Comparison of ENCODE assay signal across 26 cellular contexts in the genomic region with DNA sequence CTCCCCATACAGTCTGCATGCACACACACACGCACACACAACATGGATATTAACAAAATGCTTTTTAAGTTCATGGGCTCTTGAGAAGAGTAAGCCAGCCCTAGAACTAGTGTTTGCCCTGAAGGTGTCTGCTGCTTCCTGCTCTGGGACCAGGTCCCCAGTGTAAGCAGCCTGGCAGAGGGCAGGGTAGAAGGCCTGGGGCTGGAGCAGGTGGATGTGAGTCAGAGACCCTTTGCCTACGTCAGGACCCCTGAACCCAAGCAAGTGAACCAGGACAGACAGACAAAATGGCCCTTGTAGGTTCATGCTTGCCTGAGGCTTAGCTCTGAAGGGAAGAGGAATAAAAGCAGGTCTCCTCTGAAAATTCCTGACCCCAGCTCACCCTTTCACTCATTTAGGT.
"Had no signal": no experiment of that assay in that cellular context is flagged by ENCODE, and none has a peak within 500 bp of the region (broad histone marks: within the 10 kb centered on the region; RNA-seq: fewer than 3 reads in every experiment).

No MANE protein-coding gene starts in this region.

- H3K27me3 Mint-ChIP-seq: memory B cell, progenitor cell of endocrine pancreas had no signal

- H3K4me3 Mint-ChIP-seq: immature natural killer cell; memory B cell; nephron; stimulated activated effector memory CD8-positive, alpha-beta T cell treated with anti-CD3 and anti-CD28 coated beads, Interleukin-12 subunit alpha, Interleukin-12 subunit beta, amount 100 ng/mL, for 72 hours had no signal

- H3K36me3 ChIP-seq: gastroesophageal sphincter, heart right ventricle, right atrium auricular region, stomach, thyroid gland had no signal

- ATAC-seq: foreskin keratinocyte; gastroesophageal sphincter; heart right ventricle; sciatic nerve; stimulated activated effector memory CD8-positive, alpha-beta T cell treated with anti-CD3 and anti-CD28 coated beads, Interleukin-12 subunit alpha, Interleukin-12 subunit beta, amount 100 ng/mL, for 72 hours had no signal

- H3K9me3 ChIP-seq: esophagus muscularis mucosa, gastroesophageal sphincter, heart right ventricle, right atrium auricular region, stomach, thyroid gland had no signal

- H3K27me3 ChIP-seq: dorsolateral prefrontal cortex, esophagus muscularis mucosa, foreskin keratinocyte, gastroesophageal sphincter, heart right ventricle, right atrium auricular region, stomach, thyroid gland had no signal

- H3K27ac Mint-ChIP-seq: immature natural killer cell; memory B cell; nephron; progenitor cell of endocrine pancreas; stimulated activated effector memory CD8-positive, alpha-beta T cell treated with anti-CD3 and anti-CD28 coated beads, Interleukin-12 subunit alpha, Interleukin-12 subunit beta, amount 100 ng/mL, for 72 hours had no signal

- H3K9me3 Mint-ChIP-seq: immature natural killer cell; memory B cell; nephron; stimulated activated effector memory CD8-positive, alpha-beta T cell treated with anti-CD3 and anti-CD28 coated beads, Interleukin-12 subunit alpha, Interleukin-12 subunit beta, amount 100 ng/mL, for 72 hours had no signal

- H3K4me1 ChIP-seq: esophagus muscularis mucosa, foreskin keratinocyte, gastroesophageal sphincter, heart right ventricle, parathyroid adenoma, right atrium auricular region, stomach, thyroid gland had no signal

- H3K27ac ChIP-seq: dorsolateral prefrontal cortex, esophagus muscularis mucosa, foreskin keratinocyte, gastroesophageal sphincter, heart right ventricle, parathyroid adenoma, right atrium auricular region, stomach, thyroid gland had no signal

- H3K4me3 ChIP-seq: dorsolateral prefrontal cortex, esophagus muscularis mucosa, gastroesophageal sphincter, heart right ventricle, lung, right atrium auricular region, smooth muscle cell, stomach, thyroid gland had no signal

- DNase-seq: caudate nucleus; effector CD4-positive, alpha-beta T cell; foreskin keratinocyte; glutamatergic neuron; heart right ventricle; hippocampal formation; immature natural killer cell; occipital lobe; stimulated activated CD4-positive, alpha-beta T cell treated with anti-CD3 and anti-CD28 coated beads, Interleukin-2, amount 100 ng/mL, for 24 hours; stimulated activated CD4-positive, alpha-beta T cell treated with anti-CD3 and anti-CD28 coated beads, Interleukin-4, amount 100 ng/mL, for 24 hours; stimulated activated naive CD4-positive, alpha-beta T cell treated with Interleukin-2 at 50 U/mL for 16 hours; stomach; thyroid gland; trophoblast cell had no signal
